In the genomic region with DNA sequence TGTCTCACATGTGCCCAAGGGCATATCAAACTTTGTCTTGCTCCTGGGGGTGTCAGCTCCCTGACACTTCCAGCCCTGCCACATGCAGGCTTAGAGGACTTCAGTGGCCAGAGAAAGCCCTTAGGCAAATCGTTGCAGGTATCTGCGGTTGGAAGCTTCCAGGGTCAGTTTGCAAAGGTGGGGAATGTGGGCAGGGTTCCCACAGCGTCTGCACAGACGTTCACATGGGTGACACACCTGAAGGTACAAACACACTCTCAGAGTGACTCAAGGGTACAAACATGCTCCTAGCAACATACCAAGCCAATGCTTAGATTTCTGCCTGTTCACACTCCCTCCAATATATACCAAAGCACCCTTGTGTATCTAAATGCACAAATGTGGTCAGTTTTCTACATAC, we compare ENCODE assay signal across 24 cellular contexts. TPM values are rescaled to one million over a fixed set of nuclear protein-coding genes. Genes with fewer than 3 reads are reported as not detected.
DNase-seq lines count a peak whose midpoint lies in the region; ATAC-seq and TF ChIP-seq lines count a peak whose summit lies in the region.
"Had no signal": no experiment of that assay in that cellular context is flagged by ENCODE, and none has a peak within 500 bp of the region (broad histone marks: within the 10 kb centered on the region; RNA-seq: fewer than 3 reads in every experiment).

No MANE protein-coding gene starts in this region.

- no peak for TF ChIP-seq CTCF in PC-3 (conservative IDR thresholded peaks at IDR 0.05; ENCODE audit: low read depth, low read length)
- TF ChIP-seq CTCF in endodermal cell (conservative IDR thresholded peaks at IDR 0.05) = no peak
- no peak for TF ChIP-seq CTCF in gastrocnemius medialis (IDR thresholded peaks at IDR 0.05 in 4 of 5, conservative IDR thresholded peaks at IDR 0.05 in 1 of 5)

- no peak overlapping the region for H2AK5ac ChIP-seq in neuronal stem cell (ENCODE audit: low read depth, low read length)

- no peak overlapping the region for H4K91ac ChIP-seq in neuronal stem cell (ENCODE audit: low read depth, low read length, poor library complexity)

- CTCF ChIA-PET in PC-3 (lab: Charles Lee) = no interaction called here

- WGBS in neuronal stem cell (ENCODE audit: extremely low coverage in 2 of 2, insufficient read length in 2 of 2, insufficient replicate concordance in 1 of 2), 2 donors = no CpG with 5 or more reads among the region's 4 CpGs
- WGBS in endodermal cell (ENCODE audit: insufficient coverage in 1 of 2, insufficient read length in 1 of 2), 2 experiments = 78 to 89% methylated on average over 3 to 4 of the region's 4 CpGs

- no peaks in the 10 kb centered on the region for H3K79me2 ChIP-seq in PC-3 (ENCODE audit: low read length)

- H3K27ac ChIP-seq in PC-3 (ENCODE audit: low read length) (0 out of 2 replicates have a peak overlapping the region, but pooled peaks have one; percentile 2), neuronal stem cell (replicated peaks; ENCODE audit: low read length) (no peak overlapping the region), endodermal cell (ENCODE audit: low read depth, low read length) (no peak overlapping the region), gastrocnemius medialis (no peak overlapping the region)
- H3K27ac ChIP-seq: BLaER1, RWPE1 had no signal

- H2BK5ac ChIP-seq in neuronal stem cell (ENCODE audit: low read length) = no peak overlapping the region

- no peaks in the 10 kb centered on the region for H3K36me3 Mint-ChIP-seq in endodermal cell (ENCODE audit: low read depth)
- H3K36me3 Mint-ChIP-seq: CD4-positive, CD25-positive, alpha-beta regulatory T cell had no signal

- no peaks in the 10 kb centered on the region for H4K20me1 ChIP-seq in PC-3 (ENCODE audit: low read length)
- H4K20me1 ChIP-seq: BLaER1 had no signal

- no peak overlapping the region for H3K14ac ChIP-seq in neuronal stem cell (ENCODE audit: low read length)

- peak; percentile 58 for ATAC-seq in PC-3
- no peak for ATAC-seq in gastrocnemius medialis
- ATAC-seq: GM12878, Panc1 had no signal

- in situ Hi-C loops in gastrocnemius medialis (cut with MboI; ENCODE audit: low sequenced_read_pairs in 4 of 4) = no loop called here

- intact Hi-C loops in PC-3 (cut with micrococcal nuclease) = no loop called here
- intact Hi-C loops in gastrocnemius medialis (cut with DNase I; ENCODE audit: low total_unique reads) = no loop called here

- H3K27ac Mint-ChIP-seq in endodermal cell = no peak overlapping the region
- H3K27ac Mint-ChIP-seq: CD4-positive, CD25-positive, alpha-beta regulatory T cell had no signal

- no TSS peak for BruUV-seq in PC-3 (replicated peaks; lab: Mats Ljungman, UMichigan)

- H2BK120ac ChIP-seq in neuronal stem cell (ENCODE audit: low read depth, low read length) = no peak overlapping the region

- peak overlapping the region; percentile 22 for H3K18ac ChIP-seq in neuronal stem cell (ENCODE audit: low read length)

- TF ChIP-seq POLR2A in gastrocnemius medialis (IDR thresholded peaks at IDR 0.05) = no peak

- H3K4me2 ChIP-seq in PC-3 (ENCODE audit: low read length) (no peak overlapping the region), neuronal stem cell (ENCODE audit: insufficient read depth, low read length, poor library complexity, severe bottlenecking) (no peak overlapping the region)
- H3K4me2 ChIP-seq: BLaER1, SK-N-SH had no signal

- no peak overlapping the region for H4K8ac ChIP-seq in neuronal stem cell (ENCODE audit: low read depth, low read length)

- no peaks in the 10 kb centered on the region for H3K27me3 Mint-ChIP-seq in endodermal cell (ENCODE audit: insufficient read depth)

- H3K23ac ChIP-seq in neuronal stem cell (ENCODE audit: low read depth, low read length, poor library complexity) = no peak overlapping the region

- no peak overlapping the region for H3K9ac ChIP-seq in PC-3 (ENCODE audit: low read length)
- no peak overlapping the region for H3K9ac ChIP-seq in neuronal stem cell (ENCODE audit: low read depth, low read length, poor library complexity)
- H3K9ac ChIP-seq in endodermal cell (ENCODE audit: extremely low read depth, low read length, poor library complexity, severe bottlenecking) = no peak overlapping the region
- H3K9ac ChIP-seq: BLaER1, SK-N-SH had no signal

- H3K9me3 ChIP-seq in PC-3 (ENCODE audit: low read length) = no peaks in the 10 kb centered on the region
- H3K9me3 ChIP-seq in neuronal stem cell (replicated peaks in 1 of 2; ENCODE audit: control insufficient read depth in 2 of 2, insufficient read depth in 1 of 2, low read depth in 1 of 2, low read length in 2 of 2) = no peaks in the 10 kb centered on the region
- H3K9me3 ChIP-seq in endodermal cell (ENCODE audit: control insufficient read depth, low read length) = no peaks in the 10 kb centered on the region
- no peaks in the 10 kb centered on the region for H3K9me3 ChIP-seq in gastrocnemius medialis
- H3K9me3 ChIP-seq: BLaER1, MG63, SK-N-SH had no signal

- H2BK12ac ChIP-seq in neuronal stem cell (ENCODE audit: low read length) = no peak overlapping the region

- no peaks in the 10 kb centered on the region for H3F3A ChIP-seq in PC-3 (ENCODE audit: low read length, unreplicated experiment)

- peaks cover 48% of the 10 kb centered on the region for H3K4me1 Mint-ChIP-seq in endodermal cell
- H3K4me1 Mint-ChIP-seq: CD4-positive, CD25-positive, alpha-beta regulatory T cell had no signal

- H3K9me3 Mint-ChIP-seq in endodermal cell = no peaks in the 10 kb centered on the region

- H3K4me1 ChIP-seq in PC-3 (ENCODE audit: insufficient read depth, low read length) (peaks cover 13% of the 10 kb centered on the region), neuronal stem cell (ENCODE audit: control insufficient read depth in 2 of 2, insufficient read depth in 1 of 2, low read depth in 1 of 2, low read length in 2 of 2) (peaks cover 0 to 15% of the 10 kb centered on the region in 2 donors), endodermal cell (ENCODE audit: control insufficient read depth, insufficient read depth, low read length) (peaks cover 9% of the 10 kb centered on the region), gastrocnemius medialis (no peaks in the 10 kb centered on the region)

- H3K27me3 ChIP-seq in PC-3 (ENCODE audit: low read length) (no peaks in the 10 kb centered on the region), neuronal stem cell (ENCODE audit: control insufficient read depth in 3 of 3, insufficient read depth in 3 of 3, low read depth in 1 of 3, low read length in 3 of 3) (peaks cover 0 to 2% (median 2%) of the 10 kb centered on the region in 3 experiments), endodermal cell (ENCODE audit: control insufficient read depth, insufficient read depth, low read length, poor library complexity, severe bottlenecking) (no peaks in the 10 kb centered on the region), gastrocnemius medialis (peaks cover 0 to 9% (median 7%) of the 10 kb centered on the region in 3 donors)
- H3K27me3 ChIP-seq: BLaER1, MG63 had no signal

- H3K36me3 ChIP-seq in PC-3 (ENCODE audit: low read depth, low read length) = no peaks in the 10 kb centered on the region
- no peaks in the 10 kb centered on the region for H3K36me3 ChIP-seq in neuronal stem cell (replicated peaks in 1 of 2; ENCODE audit: control insufficient read depth in 2 of 2, insufficient read depth in 2 of 2, low read length in 2 of 2)
- H3K36me3 ChIP-seq in endodermal cell (ENCODE audit: control insufficient read depth, insufficient read depth, low read length) = no peaks in the 10 kb centered on the region
- H3K36me3 ChIP-seq in gastrocnemius medialis = no peaks in the 10 kb centered on the region
- H3K36me3 ChIP-seq: BLaER1, MG63 had no signal

- H3K4ac ChIP-seq in neuronal stem cell (ENCODE audit: low read length) = no peak overlapping the region

- no peak overlapping the region for H3K4me3 Mint-ChIP-seq in endodermal cell
- H3K4me3 Mint-ChIP-seq: CD4-positive, CD25-positive, alpha-beta regulatory T cell had no signal

- H3K4me3 ChIP-seq in PC-3 (ENCODE audit: low read length) (no peak overlapping the region), neuronal stem cell (ENCODE audit: low read length in 2 of 2) (no peak overlapping the region), endodermal cell (ENCODE audit: low read length) (no peak overlapping the region), gastrocnemius medialis (no peak overlapping the region)
- H3K4me3 ChIP-seq: BLaER1, GM12878, MG63 had no signal

- H2BK15ac ChIP-seq in neuronal stem cell (ENCODE audit: low read length) = no peak overlapping the region

- H3K9me2 ChIP-seq in PC-3 (replicated peaks; ENCODE audit: low read length) = no peaks in the 10 kb centered on the region
- H3K9me2 ChIP-seq: SK-N-SH had no signal

- POLR2A ChIA-PET in PC-3 (lab: Charles Lee; ENCODE audit: unreplicated experiment) = no interaction called here

- DNase-seq in D341Med (ENCODE audit: low spot score) (peak; percentile 8), PC-3 (peak; percentile 82), islet precursor cell (peak; percentile 87), neuronal stem cell (ENCODE audit: low spot score) (no peak), SHP77 (lab: John Stamatoyannopoulos, UW) (no peak), endodermal cell (no peak), midbrain (lab: John Stamatoyannopoulos, UW) (no peak), gastrocnemius medialis (no peak)
- DNase-seq: 8988T; ACHN; CD4-positive, CD25-positive, alpha-beta regulatory T cell; GDM1; KBM-7; MG63; NCI-H2029; NCI-H446; NK-92 treated with Interleukin-12 subunit alpha and Interleukin-12 subunit beta, amount 100 ng/mL, for 24 hours; SIG-M5; SK-N-SH; SW 1271 had no signal

- H2AFZ ChIP-seq in PC-3 (ENCODE audit: low read length) (no peak overlapping the region), neuronal stem cell (ENCODE audit: low read length) (no peak overlapping the region)

- no peaks in the 10 kb centered on the region for H3K79me1 ChIP-seq in neuronal stem cell (ENCODE audit: low read depth, low read length)

RNA-seq across cellular contexts. Expression of a gene that starts 30.0 kb away (rescaled TPM):
- total RNA-seq in PC-3 (2014; rRNA removed) = 45.8 and 56.4 TPM in 2 replicates
- 9.1 TPM for polyA plus RNA-seq in neuronal stem cell (2013, experiment 1 of 2)
- polyA plus RNA-seq in neuronal stem cell (2013, experiment 2 of 2) = 8.0 TPM
- total RNA-seq in endodermal cell = 1 to 10 TPM; 1.4 to 2.9 TPM
- polyA plus RNA-seq in endodermal cell (2013, experiment 1 of 2) = 27.8 TPM
- 22.4 TPM for polyA plus RNA-seq in endodermal cell (2013, experiment 2 of 2)
- total RNA-seq in gastrocnemius medialis = 1 to 10 TPM in 3 of 4 donors, not detected in 1; 1.6 to 2.6 (median 2.4) TPM
- total RNA-seq: CD4-positive, CD25-positive, alpha-beta regulatory T cell had no signal
- polyA plus RNA-seq: CD4-positive, CD25-positive, alpha-beta regulatory T cell had no signal

Comparison
In these comparisons a context has a peak if more than half of its experiments do, and no peak if none do; other contexts are left out.
1. DNase-seq: peak in D341Med (single experiment), PC-3 (single experiment) and islet precursor cell (single experiment); none in neuronal stem cell (single experiment), SHP77 (0 of 2), endodermal cell (single experiment), midbrain (single experiment) and gastrocnemius medialis (0 of 2).
2. RNA of a gene that starts 30.0 kb away (total RNA-seq): 45.8 to 56.4 TPM in PC-3; 1.4 to 2.9 TPM in endodermal cell and 1.6 to 2.6 TPM in gastrocnemius medialis; every median in the first group is over 10 times any median in the second.